In the genomic region with DNA sequence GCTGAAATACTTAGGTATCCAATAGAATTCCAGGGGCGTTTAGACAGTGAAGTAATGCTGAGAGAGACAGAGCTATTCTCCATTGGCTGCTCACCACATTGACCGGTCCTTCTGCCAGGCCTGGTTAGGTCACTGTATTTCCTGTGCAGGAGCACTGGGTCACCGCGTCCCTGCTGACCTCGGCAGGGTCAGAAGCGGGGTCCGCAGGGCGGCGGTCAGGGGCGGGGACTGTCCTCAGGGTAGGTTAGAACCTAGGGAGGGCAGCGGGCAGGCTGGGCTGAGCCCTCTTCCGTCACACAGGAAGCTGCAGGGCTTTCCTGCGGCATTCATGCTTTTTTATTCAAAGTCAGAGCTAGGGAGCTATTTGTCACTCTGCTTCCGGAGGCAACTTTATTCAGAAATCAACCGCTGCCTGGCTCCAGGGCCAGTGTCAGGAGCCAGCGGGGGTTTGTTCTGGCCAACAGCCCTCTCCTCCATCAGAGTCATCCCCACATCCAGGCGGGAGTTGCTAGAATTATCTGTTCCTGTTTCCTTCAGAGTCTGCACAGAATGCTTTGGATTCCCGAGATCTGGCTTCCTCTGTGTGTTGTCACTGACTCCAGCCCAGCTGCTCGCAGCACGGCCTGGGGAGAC, we compare ENCODE assay signal across 1 cellular context.
TF ChIP-seq lines count a peak whose summit lies in the region.

No MANE protein-coding gene starts in this region.

TF ChIP-seq in WTC11, 78 proteins besides CTCF, POLR2A, EP300 and RAD21 (continued from another document):
- TF ChIP-seq, protein P1, sequence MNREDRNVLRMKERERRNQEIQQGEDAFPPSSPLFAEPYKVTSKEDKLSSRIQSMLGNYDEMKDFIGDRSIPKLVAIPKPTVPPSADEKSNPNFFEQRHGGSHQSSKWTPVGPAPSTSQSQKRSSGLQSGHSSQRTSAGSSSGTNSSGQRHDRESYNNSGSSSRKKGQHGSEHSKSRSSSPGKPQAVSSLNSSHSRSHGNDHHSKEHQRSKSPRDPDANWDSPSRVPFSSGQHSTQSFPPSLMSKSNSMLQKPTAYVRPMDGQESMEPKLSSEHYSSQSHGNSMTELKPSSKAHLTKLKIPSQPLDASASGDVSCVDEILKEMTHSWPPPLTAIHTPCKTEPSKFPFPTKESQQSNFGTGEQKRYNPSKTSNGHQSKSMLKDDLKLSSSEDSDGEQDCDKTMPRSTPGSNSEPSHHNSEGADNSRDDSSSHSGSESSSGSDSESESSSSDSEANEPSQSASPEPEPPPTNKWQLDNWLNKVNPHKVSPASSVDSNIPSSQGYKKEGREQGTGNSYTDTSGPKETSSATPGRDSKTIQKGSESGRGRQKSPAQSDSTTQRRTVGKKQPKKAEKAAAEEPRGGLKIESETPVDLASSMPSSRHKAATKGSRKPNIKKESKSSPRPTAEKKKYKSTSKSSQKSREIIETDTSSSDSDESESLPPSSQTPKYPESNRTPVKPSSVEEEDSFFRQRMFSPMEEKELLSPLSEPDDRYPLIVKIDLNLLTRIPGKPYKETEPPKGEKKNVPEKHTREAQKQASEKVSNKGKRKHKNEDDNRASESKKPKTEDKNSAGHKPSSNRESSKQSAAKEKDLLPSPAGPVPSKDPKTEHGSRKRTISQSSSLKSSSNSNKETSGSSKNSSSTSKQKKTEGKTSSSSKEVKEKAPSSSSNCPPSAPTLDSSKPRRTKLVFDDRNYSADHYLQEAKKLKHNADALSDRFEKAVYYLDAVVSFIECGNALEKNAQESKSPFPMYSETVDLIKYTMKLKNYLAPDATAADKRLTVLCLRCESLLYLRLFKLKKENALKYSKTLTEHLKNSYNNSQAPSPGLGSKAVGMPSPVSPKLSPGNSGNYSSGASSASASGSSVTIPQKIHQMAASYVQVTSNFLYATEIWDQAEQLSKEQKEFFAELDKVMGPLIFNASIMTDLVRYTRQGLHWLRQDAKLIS (CRISPR knock-in tag; IDR thresholded peaks at IDR 0.05; ENCODE audit: borderline replicate concordance), result no peak
- TF ChIP-seq FOXP4 (CRISPR knock-in tag; IDR thresholded peaks at IDR 0.05) (0 out of 2 replicates have a peak, but pooled peaks have one; percentile 27), KAT7 (CRISPR knock-in tag; IDR thresholded peaks at IDR 0.05; ENCODE audit: borderline replicate concordance) (no peak), SP1 (CRISPR knock-in tag; conservative IDR thresholded peaks at IDR 0.05) (0 out of 2 replicates have a peak, but pooled peaks have one; percentile 21), ZBTB21 (CRISPR knock-in tag; IDR thresholded peaks at IDR 0.05; ENCODE audit: borderline replicate concordance) (peak; percentile 73; the same call in 1 of the 2 replicates), JUN (CRISPR knock-in tag; IDR thresholded peaks at IDR 0.05) (no peak)
- TF ChIP-seq, protein P2, sequence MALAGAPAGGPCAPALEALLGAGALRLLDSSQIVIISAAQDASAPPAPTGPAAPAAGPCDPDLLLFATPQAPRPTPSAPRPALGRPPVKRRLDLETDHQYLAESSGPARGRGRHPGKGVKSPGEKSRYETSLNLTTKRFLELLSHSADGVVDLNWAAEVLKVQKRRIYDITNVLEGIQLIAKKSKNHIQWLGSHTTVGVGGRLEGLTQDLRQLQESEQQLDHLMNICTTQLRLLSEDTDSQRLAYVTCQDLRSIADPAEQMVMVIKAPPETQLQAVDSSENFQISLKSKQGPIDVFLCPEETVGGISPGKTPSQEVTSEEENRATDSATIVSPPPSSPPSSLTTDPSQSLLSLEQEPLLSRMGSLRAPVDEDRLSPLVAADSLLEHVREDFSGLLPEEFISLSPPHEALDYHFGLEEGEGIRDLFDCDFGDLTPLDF (CRISPR knock-in tag; IDR thresholded peaks at IDR 0.05), result no peak
- TF ChIP-seq, protein P3, sequence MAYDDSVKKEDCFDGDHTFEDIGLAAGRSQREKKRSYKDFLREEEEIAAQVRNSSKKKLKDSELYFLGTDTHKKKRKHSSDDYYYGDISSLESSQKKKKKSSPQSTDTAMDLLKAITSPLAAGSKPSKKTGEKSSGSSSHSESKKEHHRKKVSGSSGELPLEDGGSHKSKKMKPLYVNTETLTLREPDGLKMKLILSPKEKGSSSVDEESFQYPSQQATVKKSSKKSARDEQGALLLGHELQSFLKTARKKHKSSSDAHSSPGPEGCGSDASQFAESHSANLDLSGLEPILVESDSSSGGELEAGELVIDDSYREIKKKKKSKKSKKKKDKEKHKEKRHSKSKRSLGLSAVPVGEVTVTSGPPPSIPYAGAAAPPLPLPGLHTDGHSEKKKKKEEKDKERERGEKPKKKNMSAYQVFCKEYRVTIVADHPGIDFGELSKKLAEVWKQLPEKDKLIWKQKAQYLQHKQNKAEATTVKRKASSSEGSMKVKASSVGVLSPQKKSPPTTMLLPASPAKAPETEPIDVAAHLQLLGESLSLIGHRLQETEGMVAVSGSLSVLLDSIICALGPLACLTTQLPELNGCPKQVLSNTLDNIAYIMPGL (CRISPR knock-in tag; IDR thresholded peaks at IDR 0.05), result no peak
